Comparison of ENCODE assay signal across 10 cellular contexts in genomic region chr6:138577151-138577915, GRCh38.
DNase-seq lines count a peak whose midpoint lies in the region; ATAC-seq and TF ChIP-seq lines count a peak whose summit lies in the region.
"Had no signal": no experiment of that assay in that cellular context is flagged by ENCODE, and none has a peak within 500 bp of the region (broad histone marks: within the 10 kb centered on the region; RNA-seq: fewer than 3 reads in every experiment).

No MANE protein-coding gene starts in this region.

- no peaks in the 10 kb centered on the region for H3K9me3 ChIP-seq in heart left ventricle
- H3K9me3 ChIP-seq: thoracic aorta had no signal

- no peak overlapping the region for H3K4me3 ChIP-seq in heart left ventricle
- H3K4me3 ChIP-seq: thoracic aorta had no signal

- intact Hi-C loops in heart left ventricle (cut with DNase I): loop anchor here in 2 of 10 donors (10.0 kb wide), 1 partner anchor 143 kb away; no protein-coding TSS in a partner anchor

- 50 to 53% (median 52%) methylated on average over 9 of the region's 9 CpGs for WGBS in heart left ventricle, 4 donors

- peaks cover 0 to 11% (median 0%) of the 10 kb centered on the region in 12 donors for H3K4me1 ChIP-seq in heart left ventricle

- TF ChIP-seq CTCF in heart left ventricle (IDR thresholded peaks at IDR 0.05): no peak

- peaks cover 0 to under 1% (median 0%) of the 10 kb centered on the region in 9 donors for H3K27me3 ChIP-seq in heart left ventricle

- peak; percentile 15 for DNase-seq in COR-L47 (lab: John Stamatoyannopoulos, UW)
- peak; percentile 66 for DNase-seq in NCI-H510A (lab: John Stamatoyannopoulos, UW)
- peak in 1 of 5 donors; percentile 39 for DNase-seq in heart left ventricle
- no peak for DNase-seq in foreskin melanocyte
- DNase-seq in putamen (ENCODE audit: low spot score): no peak
- DNase-seq in CD1c-positive myeloid dendritic cell (ENCODE audit: extremely low spot score): no peak

- ATAC-seq in HG03196 (IDR thresholded peaks at IDR 0.05; ENCODE audit: unreplicated experiment) (peak; percentile 65), heart left ventricle (peak; percentile 30 to 82 (median 63)), GM18870 (IDR thresholded peaks at IDR 0.05; ENCODE audit: unreplicated experiment) (no peak)

- no peaks in the 10 kb centered on the region for H3K36me3 ChIP-seq in heart left ventricle
- H3K36me3 ChIP-seq: thoracic aorta had no signal

- no peak for TF ChIP-seq POLR2A in heart left ventricle (IDR thresholded peaks at IDR 0.05)

- peak overlapping the region in 6 of 12 donors; percentile 2 to 61 (median 26) for H3K27ac ChIP-seq in heart left ventricle
- H3K27ac ChIP-seq: C4-2B, thoracic aorta had no signal

Comparison
In these comparisons a context has a peak if more than half of its experiments do, and no peak if none do; other contexts are left out.
1. DNase-seq: peak in COR-L47 (single experiment) and NCI-H510A (single experiment); none in foreskin melanocyte (single experiment), putamen (single experiment) and CD1c-positive myeloid dendritic cell (single experiment).